Comparison of ENCODE assay signal across 1 cellular context in genomic region chrX:17655232-17656034, GRCh38.
TF ChIP-seq lines count a peak whose summit lies in the region.

No MANE protein-coding gene starts in this region.

TF ChIP-seq in SK-N-SH, 30 proteins besides CTCF, POLR2A, EP300 and RAD21:
- TF ChIP-seq REST (IDR thresholded peaks at IDR 0.05; ENCODE audit: low read depth, low read length) (no peak), NRF1 (IDR thresholded peaks at IDR 0.05; ENCODE audit: low read depth, low read length) (no peak), MXI1 (IDR thresholded peaks at IDR 0.05; ENCODE audit: low read depth, low read length) (no peak), RFX5 (IDR thresholded peaks at IDR 0.05; ENCODE audit: low read length) (no peak), POLR2AphosphoS5 (IDR thresholded peaks at IDR 0.05; ENCODE audit: low read depth, low read length) (no peak), TEAD4 (IDR thresholded peaks at IDR 0.05; ENCODE audit: borderline replicate concordance, insufficient read depth) (no peak)
